ENCODE assay signal across 1 cellular context in the genomic region with DNA sequence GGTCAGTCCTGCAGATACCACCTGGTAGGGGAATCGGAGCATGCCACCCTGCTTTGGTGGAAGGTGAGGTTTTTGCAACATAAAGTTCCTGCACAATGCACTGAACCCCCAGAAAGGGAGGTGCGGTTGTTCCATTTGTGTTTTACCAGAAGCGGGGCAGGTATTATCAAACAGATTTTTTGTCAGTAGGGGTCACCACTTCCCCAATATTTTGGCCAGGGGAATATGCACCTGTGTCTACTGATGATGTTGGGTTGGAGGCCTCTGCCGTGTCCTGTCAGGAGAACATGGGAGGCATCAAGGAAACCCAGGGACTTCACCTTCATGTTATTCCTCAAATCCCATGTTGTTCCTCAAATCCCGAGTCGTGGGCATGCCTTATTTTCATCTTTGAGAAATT.
TF ChIP-seq lines count a peak whose summit lies in the region.

No MANE protein-coding gene starts in this region.

TF ChIP-seq in GM23338, 12 proteins besides CTCF, POLR2A, EP300 and RAD21 (continued from another document):
- TF ChIP-seq, protein P1, sequence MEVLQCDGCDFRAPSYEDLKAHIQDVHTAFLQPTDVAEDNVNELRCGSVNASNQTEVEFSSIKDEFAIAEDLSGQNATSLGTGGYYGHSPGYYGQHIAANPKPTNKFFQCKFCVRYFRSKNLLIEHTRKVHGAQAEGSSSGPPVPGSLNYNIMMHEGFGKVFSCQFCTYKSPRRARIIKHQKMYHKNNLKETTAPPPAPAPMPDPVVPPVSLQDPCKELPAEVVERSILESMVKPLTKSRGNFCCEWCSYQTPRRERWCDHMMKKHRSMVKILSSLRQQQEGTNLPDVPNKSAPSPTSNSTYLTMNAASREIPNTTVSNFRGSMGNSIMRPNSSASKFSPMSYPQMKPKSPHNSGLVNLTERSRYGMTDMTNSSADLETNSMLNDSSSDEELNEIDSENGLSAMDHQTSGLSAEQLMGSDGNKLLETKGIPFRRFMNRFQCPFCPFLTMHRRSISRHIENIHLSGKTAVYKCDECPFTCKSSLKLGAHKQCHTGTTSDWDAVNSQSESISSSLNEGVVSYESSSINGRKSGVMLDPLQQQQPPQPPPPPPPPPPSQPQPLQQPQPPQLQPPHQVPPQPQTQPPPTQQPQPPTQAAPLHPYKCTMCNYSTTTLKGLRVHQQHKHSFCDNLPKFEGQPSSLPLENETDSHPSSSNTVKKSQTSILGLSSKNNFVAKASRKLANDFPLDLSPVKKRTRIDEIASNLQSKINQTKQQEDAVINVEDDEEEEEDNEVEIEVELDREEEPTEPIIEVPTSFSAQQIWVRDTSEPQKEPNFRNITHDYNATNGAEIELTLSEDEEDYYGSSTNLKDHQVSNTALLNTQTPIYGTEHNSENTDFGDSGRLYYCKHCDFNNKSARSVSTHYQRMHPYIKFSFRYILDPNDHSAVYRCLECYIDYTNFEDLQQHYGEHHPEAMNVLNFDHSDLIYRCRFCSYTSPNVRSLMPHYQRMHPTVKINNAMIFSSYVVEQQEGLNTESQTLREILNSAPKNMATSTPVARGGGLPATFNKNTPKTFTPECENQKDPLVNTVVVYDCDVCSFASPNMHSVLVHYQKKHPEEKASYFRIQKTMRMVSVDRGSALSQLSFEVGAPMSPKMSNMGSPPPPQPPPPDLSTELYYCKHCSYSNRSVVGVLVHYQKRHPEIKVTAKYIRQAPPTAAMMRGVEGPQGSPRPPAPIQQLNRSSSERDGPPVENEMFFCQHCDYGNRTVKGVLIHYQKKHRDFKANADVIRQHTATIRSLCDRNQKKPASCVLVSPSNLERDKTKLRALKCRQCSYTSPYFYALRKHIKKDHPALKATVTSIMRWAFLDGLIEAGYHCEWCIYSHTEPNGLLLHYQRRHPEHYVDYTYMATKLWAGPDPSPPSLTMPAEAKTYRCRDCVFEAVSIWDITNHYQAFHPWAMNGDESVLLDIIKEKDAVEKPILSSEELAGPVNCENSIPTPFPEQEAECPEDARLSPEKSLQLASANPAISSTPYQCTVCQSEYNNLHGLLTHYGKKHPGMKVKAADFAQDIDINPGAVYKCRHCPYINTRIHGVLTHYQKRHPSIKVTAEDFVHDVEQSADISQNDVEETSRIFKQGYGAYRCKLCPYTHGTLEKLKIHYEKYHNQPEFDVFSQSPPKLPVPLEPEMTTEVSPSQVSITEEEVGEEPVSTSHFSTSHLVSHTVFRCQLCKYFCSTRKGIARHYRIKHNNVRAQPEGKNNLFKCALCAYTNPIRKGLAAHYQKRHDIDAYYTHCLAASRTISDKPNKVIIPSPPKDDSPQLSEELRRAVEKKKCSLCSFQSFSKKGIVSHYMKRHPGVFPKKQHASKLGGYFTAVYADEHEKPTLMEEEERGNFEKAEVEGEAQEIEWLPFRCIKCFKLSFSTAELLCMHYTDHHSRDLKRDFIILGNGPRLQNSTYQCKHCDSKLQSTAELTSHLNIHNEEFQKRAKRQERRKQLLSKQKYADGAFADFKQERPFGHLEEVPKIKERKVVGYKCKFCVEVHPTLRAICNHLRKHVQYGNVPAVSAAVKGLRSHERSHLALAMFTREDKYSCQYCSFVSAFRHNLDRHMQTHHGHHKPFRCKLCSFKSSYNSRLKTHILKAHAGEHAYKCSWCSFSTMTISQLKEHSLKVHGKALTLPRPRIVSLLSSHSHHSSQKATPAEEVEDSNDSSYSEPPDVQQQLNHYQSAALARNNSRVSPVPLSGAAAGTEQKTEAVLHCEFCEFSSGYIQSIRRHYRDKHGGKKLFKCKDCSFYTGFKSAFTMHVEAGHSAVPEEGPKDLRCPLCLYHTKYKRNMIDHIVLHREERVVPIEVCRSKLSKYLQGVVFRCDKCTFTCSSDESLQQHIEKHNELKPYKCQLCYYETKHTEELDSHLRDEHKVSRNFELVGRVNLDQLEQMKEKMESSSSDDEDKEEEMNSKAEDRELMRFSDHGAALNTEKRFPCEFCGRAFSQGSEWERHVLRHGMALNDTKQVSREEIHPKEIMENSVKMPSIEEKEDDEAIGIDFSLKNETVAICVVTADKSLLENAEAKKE (CRISPR knock-in tag; IDR thresholded peaks at IDR 0.05) = no peak
- TF ChIP-seq NANOG (IDR thresholded peaks at IDR 0.05; ENCODE audit: borderline replicate concordance) = no peak
- TF ChIP-seq JUNB (IDR thresholded peaks at IDR 0.05; ENCODE audit: unreplicated experiment) = no peak
- TF ChIP-seq EZH2phosphoT487 (IDR thresholded peaks at IDR 0.05; ENCODE audit: unreplicated experiment) = no peak
- no peak for TF ChIP-seq EZH2 (IDR thresholded peaks at IDR 0.05; ENCODE audit: low read depth, unreplicated experiment)
- TF ChIP-seq REST (IDR thresholded peaks at IDR 0.05; ENCODE audit: unreplicated experiment) = no peak
- TF ChIP-seq ZNF331 (CRISPR knock-in tag; IDR thresholded peaks at IDR 0.05; ENCODE audit: low read depth) = no peak
- no peak for TF ChIP-seq POLR2AphosphoS5 (IDR thresholded peaks at IDR 0.05; ENCODE audit: low read depth)
TF ChIP-seq in GM23338: peak in this region for 0.
